ENCODE assay signal across 9 cellular contexts in the genomic region with DNA sequence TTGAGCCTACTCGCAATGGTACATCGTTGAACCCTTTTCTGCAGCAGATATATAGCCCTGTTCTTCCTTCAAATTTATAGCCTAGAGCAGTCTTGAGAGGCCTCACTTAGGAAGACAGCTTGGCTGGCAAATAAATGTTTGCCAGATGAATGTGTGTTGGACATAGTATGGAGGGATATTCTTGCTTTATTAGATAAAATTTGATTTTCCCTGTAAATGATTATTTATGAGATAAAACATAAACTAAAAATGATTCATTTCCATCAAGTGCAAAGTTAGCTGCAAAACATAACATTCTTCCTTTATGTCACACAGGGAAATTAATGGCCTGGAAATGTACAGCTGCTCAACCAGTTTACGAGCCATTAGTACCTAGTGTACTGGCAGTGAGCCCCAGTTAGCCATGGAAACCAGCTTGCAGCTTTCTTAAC.
DNase-seq lines count a peak whose midpoint lies in the region; ATAC-seq and TF ChIP-seq lines count a peak whose summit lies in the region.
"Had no signal": no experiment of that assay in that cellular context is flagged by ENCODE, and none has a peak within 500 bp of the region (broad histone marks: within the 10 kb centered on the region; RNA-seq: fewer than 3 reads in every experiment).

No MANE protein-coding gene starts in this region.

- H3K4me3 Mint-ChIP-seq in stimulated activated naive CD8-positive, alpha-beta T cell treated with anti-CD3 and anti-CD28 coated beads, Interleukin-15, Interleukin-2, amounts not matched to agents 100 ng/mL and 50 ng/mL, for 24 hours, result no peak overlapping the region

- TF ChIP-seq POLR2A in heart left ventricle (IDR thresholded peaks at IDR 0.05) (no peak), esophagus muscularis mucosa (IDR thresholded peaks at IDR 0.05; ENCODE audit: low read depth) (no peak)

- H3K9me3 ChIP-seq in heart left ventricle (no peaks in the 10 kb centered on the region), esophagus muscularis mucosa (no peaks in the 10 kb centered on the region)

- ATAC-seq in stimulated activated naive CD8-positive, alpha-beta T cell treated with anti-CD3 and anti-CD28 coated beads, Interleukin-15, Interleukin-2, amounts not matched to agents 100 U/mL and 50 U/mL, for 24 hours, result no peak
- peak; percentile 58 for ATAC-seq in esophagus mucosa
- no peak for ATAC-seq in HG03432 (IDR thresholded peaks at IDR 0.05; ENCODE audit: unreplicated experiment)
- ATAC-seq in heart left ventricle, result no peak

- H3K27me3 ChIP-seq in heart left ventricle (no peaks in the 10 kb centered on the region), esophagus muscularis mucosa (no peaks in the 10 kb centered on the region)

- H3K9me3 Mint-ChIP-seq in stimulated activated naive CD8-positive, alpha-beta T cell treated with anti-CD3 and anti-CD28 coated beads, Interleukin-15, Interleukin-2, amounts not matched to agents 100 ng/mL and 50 ng/mL, for 24 hours, result no peaks in the 10 kb centered on the region

- H3K36me3 Mint-ChIP-seq in stimulated activated naive CD8-positive, alpha-beta T cell treated with anti-CD3 and anti-CD28 coated beads, Interleukin-15, Interleukin-2, amounts not matched to agents 100 ng/mL and 50 ng/mL, for 24 hours (ENCODE audit: low read depth), result no peaks in the 10 kb centered on the region

- H3K27me3 Mint-ChIP-seq in stimulated activated naive CD8-positive, alpha-beta T cell treated with anti-CD3 and anti-CD28 coated beads, Interleukin-15, Interleukin-2, amounts not matched to agents 100 ng/mL and 50 ng/mL, for 24 hours, result no peaks in the 10 kb centered on the region

- H3K4me1 ChIP-seq in heart left ventricle, result peaks cover 5 to 88% (median 43%) of the 10 kb centered on the region in 12 donors
- H3K4me1 ChIP-seq in esophagus muscularis mucosa, result peaks cover 54 to 99% (median 90%) of the 10 kb centered on the region in 4 donors

- WGBS in heart left ventricle, 4 donors, result 77 to 83% (median 81%) methylated on average over 3 of the region's 3 CpGs
- WGBS in esophagus muscularis mucosa, result 50% methylated on average over 3 of the region's 3 CpGs

- peak overlapping the region; percentile 62 for H3K27ac Mint-ChIP-seq in stimulated activated naive CD8-positive, alpha-beta T cell treated with anti-CD3 and anti-CD28 coated beads, Interleukin-15, Interleukin-2, amounts not matched to agents 100 ng/mL and 50 ng/mL, for 24 hours

- H3K4me3 ChIP-seq in heart left ventricle (no peak overlapping the region), esophagus muscularis mucosa (no peak overlapping the region)

- no peak for TF ChIP-seq EP300 in esophagus muscularis mucosa (IDR thresholded peaks at IDR 0.05)

- peaks cover 93% of the 10 kb centered on the region for H3K4me1 Mint-ChIP-seq in stimulated activated naive CD8-positive, alpha-beta T cell treated with anti-CD3 and anti-CD28 coated beads, Interleukin-15, Interleukin-2, amounts not matched to agents 100 ng/mL and 50 ng/mL, for 24 hours (ENCODE audit: low read depth)

- H3K27ac ChIP-seq in heart left ventricle (no peak overlapping the region), esophagus muscularis mucosa (replicated peaks in 1 of 4) (peak overlapping the region in 1 of 4 donors; percentile 4)

- no peak for DNase-seq in stimulated activated naive CD8-positive, alpha-beta T cell treated with anti-CD3 and anti-CD28 coated beads, Interleukin-15, Interleukin-2, amounts not matched to agents 100 U/mL and 50 U/mL, for 24 hours
- DNase-seq in NCI-H774 (lab: John Stamatoyannopoulos, UW) (peak; percentile 51), nucleus accumbens (lab: John Stamatoyannopoulos, UW) (no peak), heart left ventricle (no peak), esophagus muscularis mucosa (ENCODE audit: extremely low spot score) (no peak)
- DNase-seq: aorta had no signal

- H3K36me3 ChIP-seq in heart left ventricle, result no peaks in the 10 kb centered on the region
- H3K36me3 ChIP-seq in esophagus muscularis mucosa, result no peaks in the 10 kb centered on the region

- TF ChIP-seq CTCF in heart left ventricle (IDR thresholded peaks at IDR 0.05) (no peak), esophagus muscularis mucosa (IDR thresholded peaks at IDR 0.05) (no peak)

- intact Hi-C loops in heart left ventricle (cut with DNase I) (loop anchor here in 1 of 10 donors (10.0 kb wide), 1 partner anchor 98 kb away; the partner anchor contains the start of gene RANBP2), esophagus muscularis mucosa (cut with DNase I) (no loop called here)
